ENCODE assay signal across 16 cellular contexts in genomic region chr4:178275671-178276360, GRCh38.
DNase-seq lines count a peak whose midpoint lies in the region; ATAC-seq and TF ChIP-seq lines count a peak whose summit lies in the region.
"Had no signal": no experiment of that assay in that cellular context is flagged by ENCODE, and none has a peak within 500 bp of the region (broad histone marks: within the 10 kb centered on the region; RNA-seq: fewer than 3 reads in every experiment).

No MANE protein-coding gene starts in this region.

- H3K9me3 Mint-ChIP-seq in glutamatergic neuron (ENCODE audit: unreplicated experiment) (peaks cover 2% of the 10 kb centered on the region), T-cell (peaks cover 0 to 6% (median 5%) of the 10 kb centered on the region in 3 donors), immature natural killer cell (peaks cover 13 to 57% (median 31%) of the 10 kb centered on the region in 6 donors)

- peak; percentile 57 for TF ChIP-seq CTCF in glutamatergic neuron (IDR thresholded peaks at IDR 0.05; ENCODE audit: partially characterized antibody, unreplicated experiment)
- no peak for TF ChIP-seq CTCF in gastrocnemius medialis (IDR thresholded peaks at IDR 0.05 in 4 of 5, conservative IDR thresholded peaks at IDR 0.05 in 1 of 5)

- no peak for ATAC-seq in T-cell (replicated peaks in 1 of 4)
- no peak for ATAC-seq in HG03139 (IDR thresholded peaks at IDR 0.05; ENCODE audit: unreplicated experiment)
- ATAC-seq in gastrocnemius medialis = no peak
- ATAC-seq: left lung; pancreas; stimulated activated memory B cell treated with anti-CD40 and anti-IgM and Interleukin-4, amounts not matched to agents 10 μg/mL and 1 μg/mL and 100 μg/mL, for 72 hours; upper lobe of right lung had no signal

- H3K27ac Mint-ChIP-seq in glutamatergic neuron (ENCODE audit: unreplicated experiment) (no peak overlapping the region), T-cell (no peak overlapping the region), immature natural killer cell (no peak overlapping the region)
- H3K27ac Mint-ChIP-seq: stimulated activated memory B cell treated with anti-CD40 and anti-IgM and Interleukin-4, amounts not matched to agents 10 μg/mL and 1 μg/mL and 100 μg/mL, for 72 hours had no signal

- H3K4me1 Mint-ChIP-seq in glutamatergic neuron (ENCODE audit: low read depth, unreplicated experiment) (no peaks in the 10 kb centered on the region), T-cell (no peaks in the 10 kb centered on the region), immature natural killer cell (no peaks in the 10 kb centered on the region)
- H3K4me1 Mint-ChIP-seq: stimulated activated memory B cell treated with anti-CD40 and anti-IgM and Interleukin-4, amounts not matched to agents 10 μg/mL and 1 μg/mL and 100 μg/mL, for 72 hours had no signal

- intact Hi-C loops in gastrocnemius medialis (cut with DNase I; ENCODE audit: low total_unique reads) = no loop called here

- H3K27ac ChIP-seq in gastrocnemius medialis = no peak overlapping the region
- H3K27ac ChIP-seq: hepatocyte, left lung, pancreas, upper lobe of right lung had no signal

- POLR2A ChIA-PET in T-cell (lab: Charles Lee) = no interaction called here

- H3K27me3 ChIP-seq in gastrocnemius medialis = no peaks in the 10 kb centered on the region
- H3K27me3 ChIP-seq: hepatocyte, left lung, pancreas, upper lobe of right lung had no signal

- no peaks in the 10 kb centered on the region for H3K4me1 ChIP-seq in gastrocnemius medialis
- H3K4me1 ChIP-seq: left lung, pancreas, upper lobe of right lung had no signal

- in situ Hi-C loops in gastrocnemius medialis (cut with MboI; ENCODE audit: low sequenced_read_pairs in 4 of 4) = no loop called here

- no peaks in the 10 kb centered on the region for H3K36me3 ChIP-seq in gastrocnemius medialis
- H3K36me3 ChIP-seq: left lung, pancreas, upper lobe of right lung had no signal

- H3K36me3 Mint-ChIP-seq in glutamatergic neuron (ENCODE audit: unreplicated experiment) (no peaks in the 10 kb centered on the region), T-cell (no peaks in the 10 kb centered on the region), immature natural killer cell (no peaks in the 10 kb centered on the region)
- H3K36me3 Mint-ChIP-seq: stimulated activated memory B cell treated with anti-CD40 and anti-IgM and Interleukin-4, amounts not matched to agents 10 μg/mL and 1 μg/mL and 100 μg/mL, for 72 hours had no signal

- no peak for TF ChIP-seq POLR2A in gastrocnemius medialis (IDR thresholded peaks at IDR 0.05)

- CTCF ChIA-PET in T-cell (lab: Charles Lee) = no interaction called here

- no peaks in the 10 kb centered on the region for H3K27me3 Mint-ChIP-seq in glutamatergic neuron (ENCODE audit: unreplicated experiment)
- no peaks in the 10 kb centered on the region for H3K27me3 Mint-ChIP-seq in T-cell
- H3K27me3 Mint-ChIP-seq in immature natural killer cell (ENCODE audit: low read depth in 3 of 3) = peaks cover 0 to 1% (median 0%) of the 10 kb centered on the region in 3 donors
- H3K27me3 Mint-ChIP-seq: stimulated activated memory B cell treated with anti-CD40 and anti-IgM and Interleukin-4, amounts not matched to agents 10 μg/mL and 1 μg/mL and 100 μg/mL, for 72 hours had no signal

- H3K9me3 ChIP-seq in gastrocnemius medialis = no peaks in the 10 kb centered on the region
- H3K9me3 ChIP-seq: left lung, pancreas, upper lobe of right lung had no signal

- H3K4me3 Mint-ChIP-seq in glutamatergic neuron (ENCODE audit: unreplicated experiment) (no peak overlapping the region), T-cell (no peak overlapping the region), immature natural killer cell (no peak overlapping the region)
- H3K4me3 Mint-ChIP-seq: stimulated activated memory B cell treated with anti-CD40 and anti-IgM and Interleukin-4, amounts not matched to agents 10 μg/mL and 1 μg/mL and 100 μg/mL, for 72 hours had no signal

- no peak overlapping the region for H3K4me3 ChIP-seq in gastrocnemius medialis
- H3K4me3 ChIP-seq: hepatocyte, left lung, pancreas, upper lobe of right lung had no signal

- DNase-seq in COLO668 (lab: John Stamatoyannopoulos, UW; ENCODE audit: unreplicated experiment) (peak; percentile 3), H4 (ENCODE audit: low spot score) (peak; percentile 5), OCI-M1 (lab: John Stamatoyannopoulos, UW) (peak; percentile 30), glutamatergic neuron (peak; percentile 43), T-cell (no peak), immature natural killer cell (no peak), gastrocnemius medialis (no peak)
- DNase-seq: activated CD8-positive, alpha-beta memory T cell treated with anti-CD3 and anti-CD28 coated beads, Interleukin-2, amount 50 U/mL, for 4 hours; activated naive CD4-positive, alpha-beta T cell treated with Interleukin-2 at 50 U/mL for 16 hours; left lung; NCI-H2171; pancreas; upper lobe of right lung had no signal

Comparison
In these comparisons a context has a peak if more than half of its experiments do, and no peak if none do; other contexts are left out.
1. DNase-seq: peak in COLO668 (single experiment), H4 (single experiment), OCI-M1 (single experiment) and glutamatergic neuron (single experiment); none in T-cell (0 of 34), immature natural killer cell (0 of 3) and gastrocnemius medialis (0 of 2).